14 cellular contexts compared by ENCODE assay signal in the genomic region with DNA sequence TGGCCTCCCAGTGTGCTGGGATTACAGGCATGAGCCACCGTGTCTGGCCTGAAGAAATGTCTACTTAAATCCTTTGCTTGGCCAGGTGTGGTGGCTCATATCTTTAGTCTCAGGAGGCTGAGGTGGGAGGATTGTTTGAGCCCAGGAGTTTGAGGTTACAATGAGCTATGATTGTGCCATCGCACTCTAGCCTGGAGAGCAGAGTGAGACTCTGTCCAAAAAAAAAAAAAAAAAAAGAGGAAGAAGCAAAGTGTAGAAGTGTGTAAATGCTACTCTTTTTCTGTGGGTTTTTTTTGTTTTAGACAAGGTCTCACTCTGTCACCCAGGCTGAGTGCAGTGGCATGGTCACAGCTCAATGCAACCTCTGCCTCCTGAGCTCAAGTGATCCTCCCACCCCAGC. TPM values are rescaled to one million over a fixed set of nuclear protein-coding genes. Genes with fewer than 3 reads are reported as not detected.
DNase-seq lines count a peak whose midpoint lies in the region; ATAC-seq, FAIRE-seq and TF ChIP-seq lines count a peak whose summit lies in the region.
"Had no signal": no experiment of that assay in that cellular context is flagged by ENCODE, and none has a peak within 500 bp of the region (broad histone marks: within the 10 kb centered on the region; RNA-seq: fewer than 3 reads in every experiment).

No MANE protein-coding gene starts in this region.

- H3K27me3 Mint-ChIP-seq in stimulated activated memory B cell treated with anti-CD40 and anti-IgM and Interleukin-4, amounts not matched to agents 10 μg/mL and 1 μg/mL and 100 μg/mL, for 72 hours: no peaks in the 10 kb centered on the region
- H3K27me3 Mint-ChIP-seq in activated CD4-positive, alpha-beta T cell treated with anti-CD3 and anti-CD28 coated beads for 36 hours: no peaks in the 10 kb centered on the region
- H3K27me3 Mint-ChIP-seq: activated CD4-positive, alpha-beta T cell treated with anti-CD3 and anti-CD28 coated beads, Interleukin-2, amount 10 ng/mL, durations not matched to agents 7 days and 5 days; progenitor cell of endocrine pancreas had no signal

- H3K27me3 ChIP-seq in HepG2 (ENCODE audit: control insufficient read depth in 1 of 2, insufficient read depth in 2 of 2, low read length in 2 of 2): no peaks in the 10 kb centered on the region

- intact Hi-C loops in HepG2 (cut with micrococcal nuclease; ENCODE audit: unreplicated experiment): no loop called here
- intact Hi-C loops in activated CD4-positive, alpha-beta T cell treated with anti-CD3 and anti-CD28 coated beads for 36 hours (cut with DNase I, micrococcal nuclease): no loop called here

- peaks cover 11% of the 10 kb centered on the region for H3K79me2 ChIP-seq in HepG2 (ENCODE audit: insufficient read depth, low read length)

- in situ Hi-C loops in HepG2 (cut with HindIII; ENCODE audit: extremely low pct_ligation_motif_present, low pct_unique_long_range_greater_than_20kb): no loop called here

- 0 out of 2 replicates have a peak overlapping the region, but pooled peaks have one; percentile 8 for H3K4me2 ChIP-seq in HepG2 (ENCODE audit: low read depth, low read length)

- DNase-seq in KG1 (lab: John Stamatoyannopoulos, UW) (peak; percentile 41), SKM-1 treated with dmso at 0.1 percent for 144 hours (lab: John Stamatoyannopoulos, UW; ENCODE audit: unreplicated experiment) (peak; percentile 87), HepG2 (ENCODE audit: low spot score) (no peak), GM19239 (ENCODE audit: insufficient read length, low spot score) (no peak)
- DNase-seq in activated CD4-positive, alpha-beta T cell treated with anti-CD3 and anti-CD28 coated beads for 36 hours: no peak
- DNase-seq: activated CD4-positive, alpha-beta T cell treated with anti-CD3 and anti-CD28 coated beads, Interleukin-2, amount 10 ng/mL, durations not matched to agents 7 days and 5 days; mesendoderm; NK-92 treated with Interleukin-12 subunit alpha and Interleukin-12 subunit beta, amount 100 ng/mL, for 24 hours had no signal

- H2AFZ ChIP-seq in HepG2 (ENCODE audit: low read length): no peak overlapping the region

- TF ChIP-seq EP300 in HepG2 (IDR thresholded peaks at IDR 0.05; ENCODE audit: low read depth in 2 of 2, low read length in 2 of 2) (no peak), HepG2 (CRISPR knock-in tag; IDR thresholded peaks at IDR 0.05; ENCODE audit: borderline replicate concordance) (no peak)

- 52% methylated on average over 2 of the region's 2 CpGs for WGBS in HepG2 (ENCODE audit: low lambda C conversion rate)

- H3K9me3 Mint-ChIP-seq in stimulated activated memory B cell treated with anti-CD40 and anti-IgM and Interleukin-4, amounts not matched to agents 10 μg/mL and 1 μg/mL and 100 μg/mL, for 72 hours: no peaks in the 10 kb centered on the region
- no peaks in the 10 kb centered on the region for H3K9me3 Mint-ChIP-seq in activated CD4-positive, alpha-beta T cell treated with anti-CD3 and anti-CD28 coated beads for 36 hours (ENCODE audit: low read depth)
- H3K9me3 Mint-ChIP-seq: activated CD4-positive, alpha-beta T cell treated with anti-CD3 and anti-CD28 coated beads, Interleukin-2, amount 10 ng/mL, durations not matched to agents 7 days and 5 days had no signal

- CTCF ChIA-PET in HepG2 (lab: Yijun Ruan, JAX; ENCODE audit: low intra/inter-chr PET ratio, low total read pairs): no interaction called here
- CTCF ChIA-PET in activated CD4-positive, alpha-beta T cell treated with anti-CD3 and anti-CD28 coated beads for 36 hours (lab: Charles Lee): interaction anchor here (0.7 to 1.5 kb wide), 2 partner anchors 14 to 71 kb away, joined by 3 to 4 read pairs; partner anchors contain the start of gene STARD10

- H3K9me3 ChIP-seq in HepG2 (ENCODE audit: low read length): no peaks in the 10 kb centered on the region

- H3K4me1 ChIP-seq in HepG2 (ENCODE audit: insufficient read depth, low read length): peaks cover 34% of the 10 kb centered on the region

- no peaks in the 10 kb centered on the region; a peak in 1 of 5 replicates for H3K36me3 ChIP-seq in HepG2 (replicated peaks in 1 of 2; ENCODE audit: control insufficient read depth in 1 of 2, insufficient read depth in 2 of 2, low read length in 2 of 2)

- peaks cover 15% of the 10 kb centered on the region for H3K36me3 Mint-ChIP-seq in stimulated activated memory B cell treated with anti-CD40 and anti-IgM and Interleukin-4, amounts not matched to agents 10 μg/mL and 1 μg/mL and 100 μg/mL, for 72 hours
- peaks cover 33% of the 10 kb centered on the region for H3K36me3 Mint-ChIP-seq in activated CD4-positive, alpha-beta T cell treated with anti-CD3 and anti-CD28 coated beads for 36 hours (ENCODE audit: low read depth)

- no peak for TF ChIP-seq RAD21 in HepG2 (CRISPR knock-in tag; IDR thresholded peaks at IDR 0.05)

- FAIRE-seq in HepG2 (lab: Jason Lieb, UNC) (no peak), GM19239 (lab: Jason Lieb, UNC) (no peak)
- FAIRE-seq: colon, H1 had no signal

- H3K4me3 Mint-ChIP-seq in stimulated activated memory B cell treated with anti-CD40 and anti-IgM and Interleukin-4, amounts not matched to agents 10 μg/mL and 1 μg/mL and 100 μg/mL, for 72 hours: no peak overlapping the region
- no peak overlapping the region for H3K4me3 Mint-ChIP-seq in activated CD4-positive, alpha-beta T cell treated with anti-CD3 and anti-CD28 coated beads for 36 hours
- H3K4me3 Mint-ChIP-seq: activated CD4-positive, alpha-beta T cell treated with anti-CD3 and anti-CD28 coated beads, Interleukin-2, amount 10 ng/mL, durations not matched to agents 7 days and 5 days had no signal

- no peak for TF ChIP-seq POLR2A in HepG2 (IDR thresholded peaks at IDR 0.05; ENCODE audit: insufficient read depth in 1 of 2, low read depth in 2 of 2, low read length in 2 of 2)

- BruUV-seq in HepG2 (replicated peaks; lab: Mats Ljungman, UMichigan): no TSS peak

- ATAC-seq in HepG2 (no peak), GM19351 (IDR thresholded peaks at IDR 0.05; ENCODE audit: unreplicated experiment) (no peak)
- peak; percentile 84 for ATAC-seq in stimulated activated memory B cell treated with anti-CD40 and anti-IgM and Interleukin-4, amounts not matched to agents 10 μg/mL and 1 μg/mL and 100 μg/mL, for 72 hours
- ATAC-seq in activated CD4-positive, alpha-beta T cell treated with anti-CD3 and anti-CD28 coated beads for 36 hours: no peak

- POLR2A ChIA-PET in HepG2 (lab: Yijun Ruan, JAX): interaction anchor here (0.8 to 1.8 kb wide), 3 partner anchors 11 to 25 kb away, joined by 4 to 13 read pairs (median 7); partner anchors contain the start of gene STARD10
- POLR2A ChIA-PET in activated CD4-positive, alpha-beta T cell treated with anti-CD3 and anti-CD28 coated beads for 36 hours (lab: Charles Lee): no interaction called here

- no peak for TF ChIP-seq CTCF in HepG2 (CRISPR knock-in tag; IDR thresholded peaks at IDR 0.05)

- no peak overlapping the region for H3K27ac ChIP-seq in HepG2 (ENCODE audit: extremely low read length, insufficient read depth, low read length)
- H3K27ac ChIP-seq: C4-2B had no signal

- H4K20me1 ChIP-seq in HepG2 (ENCODE audit: insufficient read depth, low read length): no peaks in the 10 kb centered on the region

- peak overlapping the region; percentile 57 for H3K27ac Mint-ChIP-seq in stimulated activated memory B cell treated with anti-CD40 and anti-IgM and Interleukin-4, amounts not matched to agents 10 μg/mL and 1 μg/mL and 100 μg/mL, for 72 hours
- no peak overlapping the region for H3K27ac Mint-ChIP-seq in activated CD4-positive, alpha-beta T cell treated with anti-CD3 and anti-CD28 coated beads for 36 hours
- H3K27ac Mint-ChIP-seq: activated CD4-positive, alpha-beta T cell treated with anti-CD3 and anti-CD28 coated beads, Interleukin-2, amount 10 ng/mL, durations not matched to agents 7 days and 5 days; progenitor cell of endocrine pancreas had no signal

- H3K9ac ChIP-seq in HepG2 (ENCODE audit: insufficient read depth, low read depth, low read length): no peak overlapping the region

- no peak overlapping the region for H3K4me3 ChIP-seq in HepG2 (replicated peaks in 1 of 3; ENCODE audit: insufficient read depth in 1 of 3, low read depth in 2 of 3, low read length in 3 of 3)

- peaks cover 29% of the 10 kb centered on the region for H3K4me1 Mint-ChIP-seq in stimulated activated memory B cell treated with anti-CD40 and anti-IgM and Interleukin-4, amounts not matched to agents 10 μg/mL and 1 μg/mL and 100 μg/mL, for 72 hours
- H3K4me1 Mint-ChIP-seq in activated CD4-positive, alpha-beta T cell treated with anti-CD3 and anti-CD28 coated beads for 36 hours: peaks cover 16% of the 10 kb centered on the region

RNA-seq across cellular contexts. Expression of gene ATG16L2, which starts 6.4 kb away (rescaled TPM):
- 0.79 and 6.2 TPM in 2 replicates for total RNA-seq in HepG2 (2016; rRNA removed; fragmentation: Illumina TruSeq; extraction: Trizol)
- 0.71 and 1.1 TPM in 2 replicates for total RNA-seq in HepG2 (2016; cell fraction: cytosol; rRNA removed; fragmentation: Illumina TruSeq; extraction: Trizol; ENCODE audit: low read depth)
- total RNA-seq in HepG2 (2016; cell fraction: insoluble cytoplasmic fraction; rRNA removed; fragmentation: Illumina TruSeq; extraction: Trizol): 0.88 and 6.5 TPM in 2 replicates
- 0.93 and 2.4 TPM in 2 replicates for total RNA-seq in HepG2 (2016; cell fraction: membrane; rRNA removed; fragmentation: Illumina TruSeq; extraction: Trizol)
- 11.6 and 12.0 TPM in 2 replicates for total RNA-seq in HepG2 (2016; cell fraction: nucleus; rRNA removed; fragmentation: Illumina TruSeq; extraction: Trizol)
- polyA plus RNA-seq in HepG2 (2011; rRNA removed): 14.8 and 19.3 TPM in 2 replicates
- 2.1 and 3.0 TPM in 2 replicates for polyA plus RNA-seq in HepG2 (2011; cell fraction: cytosol; rRNA removed)
- 251 and 263 TPM in 2 replicates for polyA plus RNA-seq in HepG2 (2011; cell fraction: nucleus; rRNA removed)
- polyA plus RNA-seq in HepG2 (2012): 8.2 and 9.1 TPM in 2 replicates
- polyA plus RNA-seq in HepG2 (2016; cell fraction: cytosol; fragmentation: Illumina TruSeq; extraction: Trizol; ENCODE audit: low read depth): 0.28 and 0.58 TPM in 2 replicates
- polyA plus RNA-seq in HepG2 (2016; cell fraction: insoluble cytoplasmic fraction; fragmentation: Illumina TruSeq; extraction: Trizol; ENCODE audit: low read depth): 0.75 and 1.2 TPM in 2 replicates
- 0.56 and 0.72 TPM in 2 replicates for polyA plus RNA-seq in HepG2 (2016; cell fraction: membrane; fragmentation: Illumina TruSeq; extraction: Trizol; ENCODE audit: low read depth)
- polyA plus RNA-seq in HepG2 (2016; cell fraction: nucleus; fragmentation: Illumina TruSeq; extraction: Trizol; ENCODE audit: insufficient read depth, low read depth): 31.9 and 32.0 TPM in 2 replicates
- polyA minus RNA-seq in HepG2 (2011; rRNA and poly(A)+ RNA removed; ENCODE audit: low replicate concordance): 9.4 and 19.0 TPM in 2 replicates
- 0.69 and 0.97 TPM in 2 replicates for polyA minus RNA-seq in HepG2 (2011; cell fraction: cytosol; rRNA and poly(A)+ RNA removed)
- polyA minus RNA-seq in HepG2 (2011; cell fraction: nucleus; rRNA and poly(A)+ RNA removed): 25.1 and 27.8 TPM in 2 replicates
- total RNA-seq in activated CD4-positive, alpha-beta T cell treated with anti-CD3 and anti-CD28 coated beads for 36 hours: 10 to 100 TPM; 55.3 to 59.4 TPM

RNA-seq across cellular contexts. Expression of gene STARD10, which starts 13.9 kb away (rescaled TPM):
- 248 and 341 TPM in 2 replicates for total RNA-seq in HepG2 (2016; rRNA removed; fragmentation: Illumina TruSeq; extraction: Trizol)
- total RNA-seq in HepG2 (2016; cell fraction: cytosol; rRNA removed; fragmentation: Illumina TruSeq; extraction: Trizol; ENCODE audit: low read depth): 1,658 and 1,675 TPM in 2 replicates
- 231 and 367 TPM in 2 replicates for total RNA-seq in HepG2 (2016; cell fraction: insoluble cytoplasmic fraction; rRNA removed; fragmentation: Illumina TruSeq; extraction: Trizol)
- 1,130 and 1,245 TPM in 2 replicates for total RNA-seq in HepG2 (2016; cell fraction: membrane; rRNA removed; fragmentation: Illumina TruSeq; extraction: Trizol)
- total RNA-seq in HepG2 (2016; cell fraction: nucleus; rRNA removed; fragmentation: Illumina TruSeq; extraction: Trizol): 138 and 147 TPM in 2 replicates
- polyA plus RNA-seq in HepG2 (2011; rRNA removed): 260 and 311 TPM in 2 replicates
- 248 and 317 TPM in 2 replicates for polyA plus RNA-seq in HepG2 (2011; cell fraction: cytosol; rRNA removed)
- 146 and 149 TPM in 2 replicates for polyA plus RNA-seq in HepG2 (2011; cell fraction: nucleus; rRNA removed)
- polyA plus RNA-seq in HepG2 (2012): 146 and 179 TPM in 2 replicates
- polyA plus RNA-seq in HepG2 (2016; cell fraction: cytosol; fragmentation: Illumina TruSeq; extraction: Trizol; ENCODE audit: low read depth): 2,121 and 2,355 TPM in 2 replicates
- polyA plus RNA-seq in HepG2 (2016; cell fraction: insoluble cytoplasmic fraction; fragmentation: Illumina TruSeq; extraction: Trizol; ENCODE audit: low read depth): 324 and 400 TPM in 2 replicates
- polyA plus RNA-seq in HepG2 (2016; cell fraction: membrane; fragmentation: Illumina TruSeq; extraction: Trizol; ENCODE audit: low read depth): 1,491 and 1,549 TPM in 2 replicates
- 357 and 378 TPM in 2 replicates for polyA plus RNA-seq in HepG2 (2016; cell fraction: nucleus; fragmentation: Illumina TruSeq; extraction: Trizol; ENCODE audit: insufficient read depth, low read depth)
- polyA minus RNA-seq in HepG2 (2011; rRNA and poly(A)+ RNA removed; ENCODE audit: low replicate concordance): 15.4 and 222 TPM in 2 replicates
- polyA minus RNA-seq in HepG2 (2011; cell fraction: cytosol; rRNA and poly(A)+ RNA removed): 77.0 and 88.8 TPM in 2 replicates
- polyA minus RNA-seq in HepG2 (2011; cell fraction: nucleus; rRNA and poly(A)+ RNA removed): 41.4 and 44.8 TPM in 2 replicates
- 10 to 100 TPM in 1 of 2 experiments, 1 to 10 TPM in 1; 8.3 to 12.9 TPM for total RNA-seq in activated CD4-positive, alpha-beta T cell treated with anti-CD3 and anti-CD28 coated beads for 36 hours

RNA-seq across cellular contexts. Expression of gene ARAP1, which starts 55.6 kb away (rescaled TPM):
- 55.2 and 55.5 TPM in 2 replicates for total RNA-seq in HepG2 (2016; rRNA removed; fragmentation: Illumina TruSeq; extraction: Trizol)
- 21.9 TPM in 2 replicates for total RNA-seq in HepG2 (2016; cell fraction: cytosol; rRNA removed; fragmentation: Illumina TruSeq; extraction: Trizol; ENCODE audit: low read depth)
- 49.1 and 52.3 TPM in 2 replicates for total RNA-seq in HepG2 (2016; cell fraction: insoluble cytoplasmic fraction; rRNA removed; fragmentation: Illumina TruSeq; extraction: Trizol)
- total RNA-seq in HepG2 (2016; cell fraction: membrane; rRNA removed; fragmentation: Illumina TruSeq; extraction: Trizol): 15.6 and 18.1 TPM in 2 replicates
- total RNA-seq in HepG2 (2016; cell fraction: nucleus; rRNA removed; fragmentation: Illumina TruSeq; extraction: Trizol): 76.5 and 77.3 TPM in 2 replicates
- 43.2 and 64.0 TPM in 2 replicates for polyA plus RNA-seq in HepG2 (2011; rRNA removed)
- 27.5 and 37.2 TPM in 2 replicates for polyA plus RNA-seq in HepG2 (2011; cell fraction: cytosol; rRNA removed)
- 341 and 362 TPM in 2 replicates for polyA plus RNA-seq in HepG2 (2011; cell fraction: nucleus; rRNA removed)
- 33.2 and 39.7 TPM in 2 replicates for polyA plus RNA-seq in HepG2 (2012)
- polyA plus RNA-seq in HepG2 (2016; cell fraction: cytosol; fragmentation: Illumina TruSeq; extraction: Trizol; ENCODE audit: low read depth): 2.2 and 3.2 TPM in 2 replicates
- polyA plus RNA-seq in HepG2 (2016; cell fraction: insoluble cytoplasmic fraction; fragmentation: Illumina TruSeq; extraction: Trizol; ENCODE audit: low read depth): 40.0 and 49.8 TPM in 2 replicates
- polyA plus RNA-seq in HepG2 (2016; cell fraction: membrane; fragmentation: Illumina TruSeq; extraction: Trizol; ENCODE audit: low read depth): 5.5 and 6.6 TPM in 2 replicates
- 163 and 180 TPM in 2 replicates for polyA plus RNA-seq in HepG2 (2016; cell fraction: nucleus; fragmentation: Illumina TruSeq; extraction: Trizol; ENCODE audit: insufficient read depth, low read depth)
- polyA minus RNA-seq in HepG2 (2011; rRNA and poly(A)+ RNA removed; ENCODE audit: low replicate concordance): 42.6 and 95.7 TPM in 2 replicates
- polyA minus RNA-seq in HepG2 (2011; cell fraction: cytosol; rRNA and poly(A)+ RNA removed): 32.2 and 38.2 TPM in 2 replicates
- polyA minus RNA-seq in HepG2 (2011; cell fraction: nucleus; rRNA and poly(A)+ RNA removed): 73.1 and 90.3 TPM in 2 replicates
- total RNA-seq in activated CD4-positive, alpha-beta T cell treated with anti-CD3 and anti-CD28 coated beads for 36 hours: 10 to 100 TPM; 69.9 to 76.6 TPM

Comparison
In these comparisons a context has a peak if more than half of its experiments do, and no peak if none do; other contexts are left out.
1. DNase-seq: peak in KG1 (single experiment) and SKM-1 treated with dmso at 0.1 percent for 144 hours (single experiment); none in HepG2 (single experiment), GM19239 (single experiment) and activated CD4-positive, alpha-beta T cell treated with anti-CD3 and anti-CD28 coated beads for 36 hours (single experiment).
2. RNA of gene STARD10, which starts 13.9 kb away (total RNA-seq): 138 to 1,675 TPM in HepG2; 8.3 to 12.9 TPM in activated CD4-positive, alpha-beta T cell treated with anti-CD3 and anti-CD28 coated beads for 36 hours; every median in the first group is over 10 times any median in the second.